Comparison of ENCODE assay signal across 12 cellular contexts in the genomic region with DNA sequence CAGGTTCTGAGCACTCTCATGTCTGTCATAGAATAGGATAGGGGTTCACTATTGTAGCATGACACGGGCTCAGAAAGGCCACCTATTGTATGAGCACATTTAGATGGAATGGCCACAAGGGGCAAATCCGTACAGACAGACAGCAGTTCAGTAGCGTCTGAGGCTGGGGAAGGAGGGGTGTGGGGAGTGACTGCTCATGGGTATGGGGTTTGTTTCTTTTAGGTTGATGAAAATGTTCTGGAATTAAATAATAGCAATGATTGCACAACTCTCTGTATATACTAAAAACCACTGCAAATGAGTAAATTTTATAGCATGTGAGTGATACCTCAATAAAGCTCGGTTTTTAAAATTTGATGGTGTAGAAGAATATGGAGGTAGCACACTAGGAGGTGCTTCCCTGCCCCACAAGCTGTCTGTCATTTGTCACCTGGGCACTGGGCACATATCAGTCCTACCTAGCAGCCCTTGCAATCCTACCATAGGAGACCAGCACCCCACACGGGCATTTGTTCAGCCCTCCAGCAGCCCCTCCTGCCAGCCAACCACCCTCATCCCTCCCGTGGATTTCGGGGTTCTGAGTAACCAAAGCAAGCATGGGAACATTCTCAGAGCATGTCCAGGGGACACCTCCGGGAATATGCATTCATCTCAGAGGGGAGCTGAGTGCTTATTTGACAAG. TPM values are rescaled to one million over a fixed set of nuclear protein-coding genes. Genes with fewer than 3 reads are reported as not detected.
DNase-seq lines count a peak whose midpoint lies in the region; ATAC-seq and TF ChIP-seq lines count a peak whose summit lies in the region.
"Had no signal": no experiment of that assay in that cellular context is flagged by ENCODE, and none has a peak within 500 bp of the region (broad histone marks: within the 10 kb centered on the region; RNA-seq: fewer than 3 reads in every experiment).

No MANE protein-coding gene starts in this region.

- H3K36me3 Mint-ChIP-seq in activated CD4-positive, alpha-beta T cell treated with anti-CD3 and anti-CD28 coated beads for 36 hours (ENCODE audit: low read depth) = no peaks in the 10 kb centered on the region
- H3K36me3 Mint-ChIP-seq: immature natural killer cell had no signal

- intact Hi-C loops in activated CD4-positive, alpha-beta T cell treated with anti-CD3 and anti-CD28 coated beads for 36 hours (cut with DNase I, micrococcal nuclease) = no loop called here

- TF ChIP-seq CTCF in AG10803 (conservative IDR thresholded peaks at IDR 0.05; ENCODE audit: low read length) = peak; percentile 24; the same call in 1 of the 2 replicates
- TF ChIP-seq CTCF in coronary artery (IDR thresholded peaks at IDR 0.05) = no peak
- TF ChIP-seq CTCF in osteoblast (IDR thresholded peaks at IDR 0.05; ENCODE audit: extremely low read depth, low read depth, low read length) = peak; percentile 44

- H3K4me1 Mint-ChIP-seq in activated CD4-positive, alpha-beta T cell treated with anti-CD3 and anti-CD28 coated beads for 36 hours = peaks cover 8% of the 10 kb centered on the region

- peaks cover 24% of the 10 kb centered on the region for H3K4me1 ChIP-seq in osteoblast (ENCODE audit: insufficient read depth, low read length)

- peaks cover 2% of the 10 kb centered on the region for H3K9me3 Mint-ChIP-seq in activated CD4-positive, alpha-beta T cell treated with anti-CD3 and anti-CD28 coated beads for 36 hours (ENCODE audit: low read depth)
- H3K9me3 Mint-ChIP-seq: immature natural killer cell had no signal

- H3K27me3 Mint-ChIP-seq in activated CD4-positive, alpha-beta T cell treated with anti-CD3 and anti-CD28 coated beads for 36 hours = no peaks in the 10 kb centered on the region

- no peak overlapping the region for H3K4me3 Mint-ChIP-seq in activated CD4-positive, alpha-beta T cell treated with anti-CD3 and anti-CD28 coated beads for 36 hours

- peaks cover 3% of the 10 kb centered on the region for H4K20me1 ChIP-seq in osteoblast (ENCODE audit: insufficient read depth, low read length)

- H3K9me3 ChIP-seq in osteoblast (ENCODE audit: low read depth, low read length) = no peaks in the 10 kb centered on the region

- no peak for ATAC-seq in activated CD4-positive, alpha-beta T cell treated with anti-CD3 and anti-CD28 coated beads for 36 hours

- H3K36me3 ChIP-seq in osteoblast (ENCODE audit: insufficient read depth, low read length) = no peaks in the 10 kb centered on the region

- in situ Hi-C loops in G401 (cut with HindIII; ENCODE audit: low sequenced_read_pairs) = no loop called here

- no peak overlapping the region for H3K4me3 ChIP-seq in AG10803 (ENCODE audit: low read length)
- H3K4me3 ChIP-seq in coronary artery = peak overlapping the region; percentile 11
- H3K4me3 ChIP-seq in osteoblast (ENCODE audit: insufficient read depth, low read length) = peak overlapping the region; percentile 35

- peaks cover 82% of the 10 kb centered on the region for H3K79me2 ChIP-seq in osteoblast (ENCODE audit: insufficient read depth, low read length)

- CTCF ChIA-PET in activated CD4-positive, alpha-beta T cell treated with anti-CD3 and anti-CD28 coated beads for 36 hours (lab: Charles Lee) = interaction anchor here (0.6 kb wide), 1 partner anchor 249 kb away, joined by 3 read pairs; no protein-coding TSS in a partner anchor

- DNase-seq in AG10803 (ENCODE audit: low read depth) (peak; percentile 28), Kasumi-1 (lab: John Stamatoyannopoulos, UW) (peak; percentile 54), coronary artery (ENCODE audit: low spot score) (no peak), osteoblast (ENCODE audit: insufficient read length, low spot score, missing footprints) (peak; percentile 73), G401 (ENCODE audit: low spot score) (no peak), UCSD-AML1 (lab: John Stamatoyannopoulos, UW; ENCODE audit: unreplicated experiment) (no peak), retina (no peak)
- DNase-seq in activated CD4-positive, alpha-beta T cell treated with anti-CD3 and anti-CD28 coated beads for 36 hours = no peak
- DNase-seq: activated T-cell treated with anti-CD3 and anti-CD28 coated beads, Interleukin-2, amount 50 U/mL, for 1 hour; erythroblast; immature natural killer cell; NCI-H510A had no signal

- peak overlapping the region; percentile 61 for H3K4me2 ChIP-seq in osteoblast (ENCODE audit: insufficient read depth, low read length)

- no peaks in the 10 kb centered on the region for H3K27me3 ChIP-seq in osteoblast (ENCODE audit: insufficient read depth, low read length)

- POLR2A ChIA-PET in activated CD4-positive, alpha-beta T cell treated with anti-CD3 and anti-CD28 coated beads for 36 hours (lab: Charles Lee) = no interaction called here

- H3K27ac Mint-ChIP-seq in activated CD4-positive, alpha-beta T cell treated with anti-CD3 and anti-CD28 coated beads for 36 hours = no peak overlapping the region

- peak overlapping the region; percentile 52 for H2AFZ ChIP-seq in osteoblast (ENCODE audit: low read length)

- H3K27ac ChIP-seq in coronary artery (peak overlapping the region in 1 of 2 donors; percentile 4), osteoblast (ENCODE audit: low read depth, low read length) (peak overlapping the region; percentile 48)

RNA-seq across cellular contexts. Expression of a gene that starts 35.2 kb away (rescaled TPM):
- 72.2 and 77.8 TPM in 2 replicates for total RNA-seq in osteoblast
- total RNA-seq in activated CD4-positive, alpha-beta T cell treated with anti-CD3 and anti-CD28 coated beads for 36 hours = under 1 TPM in 1 of 2 experiments, not detected in 1; 0.18 TPM
- total RNA-seq in G401 (2014; rRNA removed; shearing (Covaris generic)) = 0.81 and 3.9 TPM in 2 replicates

Comparison
In these comparisons a context has a peak if more than half of its experiments do, and no peak if none do; other contexts are left out.
1. DNase-seq: peak in AG10803 (single experiment), Kasumi-1 (2 of 2) and osteoblast (single experiment); none in coronary artery (single experiment), activated CD4-positive, alpha-beta T cell treated with anti-CD3 and anti-CD28 coated beads for 36 hours (single experiment), G401 (single experiment), UCSD-AML1 (single experiment) and retina (single experiment).
2. RNA of a gene that starts 35.2 kb away (total RNA-seq): 72.2 to 77.8 TPM in osteoblast; 0.81 to 3.9 TPM in G401 and 0.18 TPM in activated CD4-positive, alpha-beta T cell treated with anti-CD3 and anti-CD28 coated beads for 36 hours; every median in the first group is over 10 times any median in the second.